Comparison of ENCODE assay signal across 8 cellular contexts in genomic region chr3:10551821-10552630, GRCh38. TPM values are rescaled to one million over a fixed set of nuclear protein-coding genes. Genes with fewer than 3 reads are reported as not detected.
A peak's percentile ranks its signal among the peaks of the same experiment; 100 is the strongest.
DNase-seq lines count a peak whose midpoint lies in the region; ATAC-seq and TF ChIP-seq lines count a peak whose summit lies in the region.

No MANE protein-coding gene starts in this region.

- in situ Hi-C loops in GM13976 (cut with MboI; ENCODE audit: low sequenced_read_pairs, unreplicated experiment), result no loop called here

- peaks cover 41% of the 10 kb centered on the region for H3K4me1 Mint-ChIP-seq in activated T-cell treated with anti-CD3 and anti-CD28 coated beads, Interleukin-2, amount 50 U/mL, for 4 hours (ENCODE audit: low read depth)

- DNase-seq in GF-D8 (lab: John Stamatoyannopoulos, UW), result peak; percentile 8
- DNase-seq in OCI-M1 (lab: John Stamatoyannopoulos, UW), result peak; percentile 86
- peak; percentile 87 for DNase-seq in activated T-cell treated with anti-CD3 and anti-CD28 coated beads, Interleukin-2, amount 50 U/mL, for 4 hours
- DNase-seq in glomerular visceral epithelial cell (ENCODE audit: extremely low spot score), result peak; percentile 59
- DNase-seq in stimulated activated CD4-positive, alpha-beta T cell treated with anti-CD3 and anti-CD28 coated beads, Interleukin-4, amount 100 ng/mL, for 48 hours (ENCODE audit: low read depth in 2 of 2), result peak; percentile 85
- no peak for DNase-seq in midbrain (lab: John Stamatoyannopoulos, UW)
- DNase-seq in NCI-H1694 (lab: John Stamatoyannopoulos, UW), result no peak
- DNase-seq in GM13976 (ENCODE audit: low spot score), result no peak

- ATAC-seq in activated T-cell treated with anti-CD3 and anti-CD28 coated beads, Interleukin-2, amount 50 U/mL, for 4 hours, result peak; percentile 88 to 90

- peak overlapping the region; percentile 29 for H3K4me3 Mint-ChIP-seq in activated T-cell treated with anti-CD3 and anti-CD28 coated beads, Interleukin-2, amount 50 U/mL, for 4 hours

- no peaks in the 10 kb centered on the region for H3K9me3 Mint-ChIP-seq in activated T-cell treated with anti-CD3 and anti-CD28 coated beads, Interleukin-2, amount 50 U/mL, for 4 hours

- no peaks in the 10 kb centered on the region for H3K27me3 Mint-ChIP-seq in activated T-cell treated with anti-CD3 and anti-CD28 coated beads, Interleukin-2, amount 50 U/mL, for 4 hours (ENCODE audit: low read depth)

- H3K36me3 Mint-ChIP-seq in activated T-cell treated with anti-CD3 and anti-CD28 coated beads, Interleukin-2, amount 50 U/mL, for 4 hours (ENCODE audit: insufficient read depth), result no peaks in the 10 kb centered on the region

- no peak for TF ChIP-seq CTCF in GM13976 (IDR thresholded peaks at IDR 0.05; ENCODE audit: borderline replicate concordance, control extremely low read depth, extremely low read depth, insufficient read depth, missing control alignments)

RNA-seq across cellular contexts. Expression of gene ATP2B2, which starts 46.6 kb away (rescaled TPM):
- under 1 TPM in 1 of 3 donors, not detected in 2; 0.05 TPM for total RNA-seq in activated T-cell treated with anti-CD3 and anti-CD28 coated beads, Interleukin-2, amount 50 U/mL, for 4 hours

Comparison
In these comparisons a context has a peak if more than half of its experiments do, and no peak if none do; other contexts are left out.
1. DNase-seq: peak in GF-D8 (single experiment), OCI-M1 (single experiment), activated T-cell treated with anti-CD3 and anti-CD28 coated beads, Interleukin-2, amount 50 U/mL, for 4 hours (single experiment), glomerular visceral epithelial cell (single experiment) and stimulated activated CD4-positive, alpha-beta T cell treated with anti-CD3 and anti-CD28 coated beads, Interleukin-4, amount 100 ng/mL, for 48 hours (2 of 2); none in midbrain (single experiment), NCI-H1694 (single experiment) and GM13976 (single experiment).